ENCODE assay signal across 19 cellular contexts in the genomic region with DNA sequence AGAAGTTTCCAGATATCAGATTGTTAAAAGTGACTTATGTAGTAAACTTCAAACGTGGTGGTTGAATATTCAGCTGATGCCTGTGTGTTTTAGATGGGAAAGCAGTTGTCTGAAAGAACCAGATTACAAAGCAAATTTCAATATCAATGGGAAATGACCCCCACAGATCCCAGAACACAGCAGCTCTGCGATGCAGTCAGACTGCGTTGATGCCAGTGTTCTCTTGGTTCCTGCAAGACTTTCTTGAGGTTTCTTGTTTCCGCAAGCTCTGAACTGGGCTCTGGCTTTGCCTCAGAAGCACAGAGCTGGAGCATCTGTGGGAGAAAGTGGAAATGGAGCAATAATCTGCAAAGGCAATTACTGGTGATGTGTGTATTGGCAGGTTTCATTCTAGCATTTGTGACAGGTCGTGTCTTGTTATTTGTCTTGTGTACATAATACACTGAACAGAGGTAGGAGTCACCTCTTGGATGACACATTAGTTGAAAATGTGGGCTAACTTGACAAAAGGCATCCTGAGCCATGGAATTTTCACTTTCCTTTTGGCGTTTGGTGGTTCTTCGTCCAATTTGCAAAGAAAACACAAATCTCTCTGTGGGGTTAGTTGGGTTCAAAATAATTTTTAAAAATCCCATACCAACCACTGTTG. TPM values are rescaled to one million over a fixed set of nuclear protein-coding genes. Genes with fewer than 3 reads are reported as not detected.
DNase-seq lines count a peak whose midpoint lies in the region; ATAC-seq and TF ChIP-seq lines count a peak whose summit lies in the region.
"Had no signal": no experiment of that assay in that cellular context is flagged by ENCODE, and none has a peak within 500 bp of the region (broad histone marks: within the 10 kb centered on the region; RNA-seq: fewer than 3 reads in every experiment).

No MANE protein-coding gene starts in this region.

- no peaks in the 10 kb centered on the region for H3K9me3 ChIP-seq in PC-9 (ENCODE audit: insufficient read depth, low read depth)
- H3K9me3 ChIP-seq: gastrocnemius medialis, Peyer's patch, vagina had no signal

- peak; percentile 24 for DNase-seq in NCI-H748 (lab: John Stamatoyannopoulos, UW; ENCODE audit: unreplicated experiment)
- DNase-seq in NCI-H748 treated with DMSO at 0.1 percent for 48 hours (lab: John Stamatoyannopoulos, UW) = no peak
- peak in 1 of 2 experiments; percentile 82 for DNase-seq in PC-9
- DNase-seq in renal cortical epithelial cell (ENCODE audit: low read depth) = peak; percentile 30
- no peak for DNase-seq in NCI-H1092 treated with DMSO at 0.1 percent for 48 hours (lab: John Stamatoyannopoulos, UW)
- DNase-seq in NCI-H446 (lab: John Stamatoyannopoulos, UW) = no peak
- DNase-seq in DMS153 treated with DMSO at 0.1 percent for 48 hours (lab: John Stamatoyannopoulos, UW; ENCODE audit: unreplicated experiment) = no peak
- DNase-seq: activated CD4-positive, CD25-positive, alpha-beta regulatory T cell treated with anti-CD3 and anti-CD28 coated beads, Interleukin-2, amount 50 U/mL, for 72 hours; brain microvascular endothelial cell; gastrocnemius medialis; left cardiac atrium; NCI-H1930; NCI-H524 treated with DMSO at 0.1 percent for 48 hours; Peyer's patch; T-helper 9 cell had no signal

- peak; percentile 97 for ATAC-seq in esophagus mucosa
- ATAC-seq: gastrocnemius medialis, left cardiac atrium had no signal

- no peak overlapping the region for H3K27ac ChIP-seq in PC-9
- H3K27ac ChIP-seq: brain microvascular endothelial cell, gastrocnemius medialis, Peyer's patch, vagina had no signal

- H3K4me3 ChIP-seq in PC-9 = no peak overlapping the region
- H3K4me3 ChIP-seq: gastrocnemius medialis, Peyer's patch, vagina had no signal

- intact Hi-C loops in PC-9 (cut with micrococcal nuclease; ENCODE audit: unreplicated experiment) = no loop called here

- H3K4me2 ChIP-seq in PC-9 = peak overlapping the region; percentile 61

- CTCF ChIA-PET in PC-9 (lab: Charles Lee) = interaction anchor here (0.5 kb wide), 1 partner anchor 76 kb away, joined by 3 read pairs; no protein-coding TSS in a partner anchor

- H2AFZ ChIP-seq in PC-9 = no peak overlapping the region; the same call in 1 of the 2 replicates

- H3F3A ChIP-seq in PC-9 (ENCODE audit: insufficient read depth, low read depth) = no peaks in the 10 kb centered on the region

- BruUV-seq in PC-9 (replicated peaks; lab: Mats Ljungman, UMichigan) = no TSS peak

- no peaks in the 10 kb centered on the region for H3K36me3 ChIP-seq in PC-9 (ENCODE audit: low read depth)
- H3K36me3 ChIP-seq: brain microvascular endothelial cell, gastrocnemius medialis, Peyer's patch, vagina had no signal

- TF ChIP-seq CTCF in PC-9 (conservative IDR thresholded peaks at IDR 0.05) = no peak

- H3K4me1 ChIP-seq in PC-9 (replicated peaks; ENCODE audit: insufficient read depth) = peaks cover 10% of the 10 kb centered on the region
- H3K4me1 ChIP-seq: gastrocnemius medialis, Peyer's patch, vagina had no signal

- POLR2A ChIA-PET in PC-9 (lab: Charles Lee; ENCODE audit: unreplicated experiment) = no interaction called here

- H3K27me3 ChIP-seq in PC-9 (ENCODE audit: insufficient read depth, low read depth) = no peaks in the 10 kb centered on the region
- H3K27me3 ChIP-seq: brain microvascular endothelial cell, Peyer's patch, vagina had no signal

- H4K20me1 ChIP-seq in PC-9 (ENCODE audit: insufficient read depth) = no peaks in the 10 kb centered on the region

- H3K79me2 ChIP-seq in PC-9 (ENCODE audit: low read depth) = no peaks in the 10 kb centered on the region

- no peaks in the 10 kb centered on the region for H3K9me2 ChIP-seq in PC-9 (ENCODE audit: insufficient read depth)

RNA-seq across cellular contexts. Expression of a gene that starts 10.8 kb away (rescaled TPM):
- total RNA-seq in PC-9 (2021) (10.0 and 12.7 TPM in 2 replicates), esophagus mucosa (3.2 TPM), renal cortical epithelial cell (0.15 and 0.17 TPM in 2 replicates)
- total RNA-seq: activated CD8-positive, alpha-beta memory T cell treated with anti-CD3 and anti-CD28 coated beads for 36 hours; endothelial cell of umbilical vein; gastrocnemius medialis; left cardiac atrium had no signal

Comparison
In these comparisons a context has a peak if more than half of its experiments do, and no peak if none do; other contexts are left out.
1. DNase-seq: peak in NCI-H748 (single experiment) and renal cortical epithelial cell (single experiment); none in NCI-H748 treated with DMSO at 0.1 percent for 48 hours (single experiment), NCI-H1092 treated with DMSO at 0.1 percent for 48 hours (single experiment), NCI-H446 (0 of 2) and DMS153 treated with DMSO at 0.1 percent for 48 hours (single experiment).